ENCODE assay signal across 1 cellular context in the genomic region with DNA sequence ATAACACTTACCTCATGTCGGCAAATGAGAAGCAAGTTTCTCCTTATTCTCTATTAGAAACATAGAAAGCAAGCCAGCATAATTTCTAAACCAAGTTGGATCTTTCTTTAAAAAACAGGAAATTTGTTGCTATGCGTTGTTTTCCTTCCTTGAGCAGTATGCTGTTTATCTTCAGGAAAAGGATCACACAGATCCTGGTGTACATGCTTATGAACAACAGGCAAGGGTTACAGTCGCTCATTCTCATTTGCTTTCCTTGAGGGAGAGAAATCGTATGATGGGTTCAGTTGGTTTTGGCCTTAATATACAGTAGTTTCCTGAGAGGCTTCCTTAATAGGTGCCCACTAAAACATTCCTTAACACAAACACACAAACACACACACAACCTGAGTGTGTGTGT.
TF ChIP-seq lines count a peak whose summit lies in the region.

No MANE protein-coding gene starts in this region.

TF ChIP-seq in GM23338, 12 proteins besides CTCF, POLR2A, EP300 and RAD21 (continued from another document):
- TF ChIP-seq, protein P1, sequence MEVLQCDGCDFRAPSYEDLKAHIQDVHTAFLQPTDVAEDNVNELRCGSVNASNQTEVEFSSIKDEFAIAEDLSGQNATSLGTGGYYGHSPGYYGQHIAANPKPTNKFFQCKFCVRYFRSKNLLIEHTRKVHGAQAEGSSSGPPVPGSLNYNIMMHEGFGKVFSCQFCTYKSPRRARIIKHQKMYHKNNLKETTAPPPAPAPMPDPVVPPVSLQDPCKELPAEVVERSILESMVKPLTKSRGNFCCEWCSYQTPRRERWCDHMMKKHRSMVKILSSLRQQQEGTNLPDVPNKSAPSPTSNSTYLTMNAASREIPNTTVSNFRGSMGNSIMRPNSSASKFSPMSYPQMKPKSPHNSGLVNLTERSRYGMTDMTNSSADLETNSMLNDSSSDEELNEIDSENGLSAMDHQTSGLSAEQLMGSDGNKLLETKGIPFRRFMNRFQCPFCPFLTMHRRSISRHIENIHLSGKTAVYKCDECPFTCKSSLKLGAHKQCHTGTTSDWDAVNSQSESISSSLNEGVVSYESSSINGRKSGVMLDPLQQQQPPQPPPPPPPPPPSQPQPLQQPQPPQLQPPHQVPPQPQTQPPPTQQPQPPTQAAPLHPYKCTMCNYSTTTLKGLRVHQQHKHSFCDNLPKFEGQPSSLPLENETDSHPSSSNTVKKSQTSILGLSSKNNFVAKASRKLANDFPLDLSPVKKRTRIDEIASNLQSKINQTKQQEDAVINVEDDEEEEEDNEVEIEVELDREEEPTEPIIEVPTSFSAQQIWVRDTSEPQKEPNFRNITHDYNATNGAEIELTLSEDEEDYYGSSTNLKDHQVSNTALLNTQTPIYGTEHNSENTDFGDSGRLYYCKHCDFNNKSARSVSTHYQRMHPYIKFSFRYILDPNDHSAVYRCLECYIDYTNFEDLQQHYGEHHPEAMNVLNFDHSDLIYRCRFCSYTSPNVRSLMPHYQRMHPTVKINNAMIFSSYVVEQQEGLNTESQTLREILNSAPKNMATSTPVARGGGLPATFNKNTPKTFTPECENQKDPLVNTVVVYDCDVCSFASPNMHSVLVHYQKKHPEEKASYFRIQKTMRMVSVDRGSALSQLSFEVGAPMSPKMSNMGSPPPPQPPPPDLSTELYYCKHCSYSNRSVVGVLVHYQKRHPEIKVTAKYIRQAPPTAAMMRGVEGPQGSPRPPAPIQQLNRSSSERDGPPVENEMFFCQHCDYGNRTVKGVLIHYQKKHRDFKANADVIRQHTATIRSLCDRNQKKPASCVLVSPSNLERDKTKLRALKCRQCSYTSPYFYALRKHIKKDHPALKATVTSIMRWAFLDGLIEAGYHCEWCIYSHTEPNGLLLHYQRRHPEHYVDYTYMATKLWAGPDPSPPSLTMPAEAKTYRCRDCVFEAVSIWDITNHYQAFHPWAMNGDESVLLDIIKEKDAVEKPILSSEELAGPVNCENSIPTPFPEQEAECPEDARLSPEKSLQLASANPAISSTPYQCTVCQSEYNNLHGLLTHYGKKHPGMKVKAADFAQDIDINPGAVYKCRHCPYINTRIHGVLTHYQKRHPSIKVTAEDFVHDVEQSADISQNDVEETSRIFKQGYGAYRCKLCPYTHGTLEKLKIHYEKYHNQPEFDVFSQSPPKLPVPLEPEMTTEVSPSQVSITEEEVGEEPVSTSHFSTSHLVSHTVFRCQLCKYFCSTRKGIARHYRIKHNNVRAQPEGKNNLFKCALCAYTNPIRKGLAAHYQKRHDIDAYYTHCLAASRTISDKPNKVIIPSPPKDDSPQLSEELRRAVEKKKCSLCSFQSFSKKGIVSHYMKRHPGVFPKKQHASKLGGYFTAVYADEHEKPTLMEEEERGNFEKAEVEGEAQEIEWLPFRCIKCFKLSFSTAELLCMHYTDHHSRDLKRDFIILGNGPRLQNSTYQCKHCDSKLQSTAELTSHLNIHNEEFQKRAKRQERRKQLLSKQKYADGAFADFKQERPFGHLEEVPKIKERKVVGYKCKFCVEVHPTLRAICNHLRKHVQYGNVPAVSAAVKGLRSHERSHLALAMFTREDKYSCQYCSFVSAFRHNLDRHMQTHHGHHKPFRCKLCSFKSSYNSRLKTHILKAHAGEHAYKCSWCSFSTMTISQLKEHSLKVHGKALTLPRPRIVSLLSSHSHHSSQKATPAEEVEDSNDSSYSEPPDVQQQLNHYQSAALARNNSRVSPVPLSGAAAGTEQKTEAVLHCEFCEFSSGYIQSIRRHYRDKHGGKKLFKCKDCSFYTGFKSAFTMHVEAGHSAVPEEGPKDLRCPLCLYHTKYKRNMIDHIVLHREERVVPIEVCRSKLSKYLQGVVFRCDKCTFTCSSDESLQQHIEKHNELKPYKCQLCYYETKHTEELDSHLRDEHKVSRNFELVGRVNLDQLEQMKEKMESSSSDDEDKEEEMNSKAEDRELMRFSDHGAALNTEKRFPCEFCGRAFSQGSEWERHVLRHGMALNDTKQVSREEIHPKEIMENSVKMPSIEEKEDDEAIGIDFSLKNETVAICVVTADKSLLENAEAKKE (CRISPR knock-in tag; IDR thresholded peaks at IDR 0.05), result no peak
- TF ChIP-seq EZH2 (IDR thresholded peaks at IDR 0.05; ENCODE audit: low read depth, unreplicated experiment), result no peak
- no peak for TF ChIP-seq POLR2AphosphoS5 (IDR thresholded peaks at IDR 0.05; ENCODE audit: low read depth)
- TF ChIP-seq JUNB (IDR thresholded peaks at IDR 0.05; ENCODE audit: unreplicated experiment), result no peak
- TF ChIP-seq ZNF114 (CRISPR knock-in tag; IDR thresholded peaks at IDR 0.05), result no peak
- TF ChIP-seq, protein P2, sequence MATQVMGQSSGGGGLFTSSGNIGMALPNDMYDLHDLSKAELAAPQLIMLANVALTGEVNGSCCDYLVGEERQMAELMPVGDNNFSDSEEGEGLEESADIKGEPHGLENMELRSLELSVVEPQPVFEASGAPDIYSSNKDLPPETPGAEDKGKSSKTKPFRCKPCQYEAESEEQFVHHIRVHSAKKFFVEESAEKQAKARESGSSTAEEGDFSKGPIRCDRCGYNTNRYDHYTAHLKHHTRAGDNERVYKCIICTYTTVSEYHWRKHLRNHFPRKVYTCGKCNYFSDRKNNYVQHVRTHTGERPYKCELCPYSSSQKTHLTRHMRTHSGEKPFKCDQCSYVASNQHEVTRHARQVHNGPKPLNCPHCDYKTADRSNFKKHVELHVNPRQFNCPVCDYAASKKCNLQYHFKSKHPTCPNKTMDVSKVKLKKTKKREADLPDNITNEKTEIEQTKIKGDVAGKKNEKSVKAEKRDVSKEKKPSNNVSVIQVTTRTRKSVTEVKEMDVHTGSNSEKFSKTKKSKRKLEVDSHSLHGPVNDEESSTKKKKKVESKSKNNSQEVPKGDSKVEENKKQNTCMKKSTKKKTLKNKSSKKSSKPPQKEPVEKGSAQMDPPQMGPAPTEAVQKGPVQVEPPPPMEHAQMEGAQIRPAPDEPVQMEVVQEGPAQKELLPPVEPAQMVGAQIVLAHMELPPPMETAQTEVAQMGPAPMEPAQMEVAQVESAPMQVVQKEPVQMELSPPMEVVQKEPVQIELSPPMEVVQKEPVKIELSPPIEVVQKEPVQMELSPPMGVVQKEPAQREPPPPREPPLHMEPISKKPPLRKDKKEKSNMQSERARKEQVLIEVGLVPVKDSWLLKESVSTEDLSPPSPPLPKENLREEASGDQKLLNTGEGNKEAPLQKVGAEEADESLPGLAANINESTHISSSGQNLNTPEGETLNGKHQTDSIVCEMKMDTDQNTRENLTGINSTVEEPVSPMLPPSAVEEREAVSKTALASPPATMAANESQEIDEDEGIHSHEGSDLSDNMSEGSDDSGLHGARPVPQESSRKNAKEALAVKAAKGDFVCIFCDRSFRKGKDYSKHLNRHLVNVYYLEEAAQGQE (IDR thresholded peaks at IDR 0.05; ENCODE audit: unreplicated experiment), result no peak
- TF ChIP-seq NANOG (IDR thresholded peaks at IDR 0.05; ENCODE audit: borderline replicate concordance), result no peak
- TF ChIP-seq STAT1 (IDR thresholded peaks at IDR 0.05; ENCODE audit: unreplicated experiment), result no peak
- no peak for TF ChIP-seq CREB1 (CRISPR knock-in tag; IDR thresholded peaks at IDR 0.05; ENCODE audit: low read depth)
- TF ChIP-seq, protein P3, sequence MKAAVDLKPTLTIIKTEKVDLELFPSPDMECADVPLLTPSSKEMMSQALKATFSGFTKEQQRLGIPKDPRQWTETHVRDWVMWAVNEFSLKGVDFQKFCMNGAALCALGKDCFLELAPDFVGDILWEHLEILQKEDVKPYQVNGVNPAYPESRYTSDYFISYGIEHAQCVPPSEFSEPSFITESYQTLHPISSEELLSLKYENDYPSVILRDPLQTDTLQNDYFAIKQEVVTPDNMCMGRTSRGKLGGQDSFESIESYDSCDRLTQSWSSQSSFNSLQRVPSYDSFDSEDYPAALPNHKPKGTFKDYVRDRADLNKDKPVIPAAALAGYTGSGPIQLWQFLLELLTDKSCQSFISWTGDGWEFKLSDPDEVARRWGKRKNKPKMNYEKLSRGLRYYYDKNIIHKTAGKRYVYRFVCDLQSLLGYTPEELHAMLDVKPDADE (IDR thresholded peaks at IDR 0.05), result no peak
- TF ChIP-seq EZH2phosphoT487 (IDR thresholded peaks at IDR 0.05; ENCODE audit: unreplicated experiment), result no peak
TF ChIP-seq in GM23338: peak in this region for 0.
